In genomic region chr16:4346205-4346781, GRCh38 we compare ENCODE assay signal across 1 cellular context.
TF ChIP-seq lines count a peak whose summit lies in the region.

No MANE protein-coding gene starts in this region.

TF ChIP-seq in GM23338, 12 proteins besides CTCF, POLR2A, EP300 and RAD21 (continued from another document):
- no peak for TF ChIP-seq ZNF462 (CRISPR knock-in tag; IDR thresholded peaks at IDR 0.05)
- no peak for TF ChIP-seq POLR2AphosphoS5 (IDR thresholded peaks at IDR 0.05; ENCODE audit: low read depth)
- TF ChIP-seq CREB1 (CRISPR knock-in tag; IDR thresholded peaks at IDR 0.05; ENCODE audit: low read depth) = no peak
- no peak for TF ChIP-seq NANOG (IDR thresholded peaks at IDR 0.05; ENCODE audit: borderline replicate concordance)
- TF ChIP-seq EZH2phosphoT487 (IDR thresholded peaks at IDR 0.05; ENCODE audit: unreplicated experiment) = no peak
- no peak for TF ChIP-seq ETS1 (IDR thresholded peaks at IDR 0.05)
- no peak for TF ChIP-seq EZH2 (IDR thresholded peaks at IDR 0.05; ENCODE audit: low read depth, unreplicated experiment)
- no peak for TF ChIP-seq JUNB (IDR thresholded peaks at IDR 0.05; ENCODE audit: unreplicated experiment)
- no peak for TF ChIP-seq ZNF114 (CRISPR knock-in tag; IDR thresholded peaks at IDR 0.05)
- no peak for TF ChIP-seq ZNF331 (CRISPR knock-in tag; IDR thresholded peaks at IDR 0.05; ENCODE audit: low read depth)
- no peak for TF ChIP-seq STAT1 (IDR thresholded peaks at IDR 0.05; ENCODE audit: unreplicated experiment)
